ENCODE assay signal across 28 cellular contexts in the genomic region with DNA sequence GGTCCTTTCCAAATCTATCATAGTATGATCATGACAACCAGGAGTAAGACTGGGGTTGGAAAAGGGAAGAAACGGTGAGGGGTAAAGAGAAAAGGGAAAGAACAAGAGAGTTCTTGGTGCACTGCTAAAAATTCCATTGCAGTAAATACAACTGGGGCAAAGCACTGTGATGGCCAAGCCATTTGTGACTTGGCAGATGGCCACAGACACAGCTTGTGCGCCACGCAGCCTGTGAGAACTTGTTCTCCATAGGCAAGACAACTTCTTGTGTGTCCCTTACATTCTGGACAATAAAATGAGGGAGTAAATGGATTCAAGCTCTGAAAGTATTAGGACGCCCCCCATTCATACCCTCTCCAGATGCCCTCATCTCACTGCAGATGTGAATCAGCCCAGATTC. TPM values are rescaled to one million over a fixed set of nuclear protein-coding genes. Genes with fewer than 3 reads are reported as not detected.
DNase-seq lines count a peak whose midpoint lies in the region; ATAC-seq and TF ChIP-seq lines count a peak whose summit lies in the region.
"Had no signal": no experiment of that assay in that cellular context is flagged by ENCODE, and none has a peak within 500 bp of the region (broad histone marks: within the 10 kb centered on the region; RNA-seq: fewer than 3 reads in every experiment).

No MANE protein-coding gene starts in this region.

- H3K9me3 ChIP-seq in right cardiac atrium (ENCODE audit: control insufficient read depth, low read length) (no peaks in the 10 kb centered on the region), uterus (no peaks in the 10 kb centered on the region), OCI-LY7 (ENCODE audit: low read length) (no peaks in the 10 kb centered on the region)
- H3K9me3 ChIP-seq: esophagus squamous epithelium, heart right ventricle, MG63, psoas muscle had no signal

- H3K27ac ChIP-seq in right cardiac atrium (ENCODE audit: low read length) (no peak overlapping the region), uterus (peak overlapping the region; percentile 46 to 63), OCI-LY7 (ENCODE audit: low read depth, low read length, poor library complexity, severe bottlenecking) (no peak overlapping the region)
- H3K27ac ChIP-seq: esophagus squamous epithelium, foreskin keratinocyte, heart right ventricle, KMS-11, PC-9, psoas muscle had no signal

- H3K36me3 ChIP-seq in uterus (no peaks in the 10 kb centered on the region), OCI-LY7 (ENCODE audit: insufficient read depth, low read length) (no peaks in the 10 kb centered on the region)
- H3K36me3 ChIP-seq: esophagus squamous epithelium, heart right ventricle, MG63 had no signal

- no peaks in the 10 kb centered on the region for H3K79me2 ChIP-seq in OCI-LY7 (ENCODE audit: insufficient read depth, low read depth, low read length)

- no peak overlapping the region for H3K4me3 ChIP-seq in right cardiac atrium (ENCODE audit: low read length)
- H3K4me3 ChIP-seq in uterus: no peak overlapping the region
- no peak overlapping the region for H3K4me3 ChIP-seq in OCI-LY7 (ENCODE audit: low read depth, low read length, poor library complexity, severe bottlenecking)
- H3K4me3 ChIP-seq: esophagus squamous epithelium, heart right ventricle, MG63, PC-9, psoas muscle had no signal

- TF ChIP-seq POLR2A in uterus (IDR thresholded peaks at IDR 0.05): no peak

- WGBS in right cardiac atrium: 71% methylated on average over 4 of the region's 4 CpGs

- intact Hi-C loops in right cardiac atrium (cut with DNase I) (no loop called here), left cardiac atrium (cut with DNase I) (no loop called here), posterior cingulate gyrus (cut with DNase I) (no loop called here), uterus (cut with DNase I; ENCODE audit: low total_unique reads) (no loop called here), OCI-LY7 (cut with micrococcal nuclease; ENCODE audit: unreplicated experiment) (no loop called here)

- ATAC-seq in right cardiac atrium (no peak), left cardiac atrium (no peak)
- ATAC-seq: foreskin keratinocyte; heart right ventricle; stimulated activated memory B cell treated with anti-CD40 and anti-IgM and Interleukin-4, amounts not matched to agents 10 μg/mL and 1 μg/mL and 100 μg/mL, for 72 hours had no signal

- H3K9me2 ChIP-seq in OCI-LY7 (ENCODE audit: insufficient read depth, low read length): no peaks in the 10 kb centered on the region

- H3K4me1 ChIP-seq in right cardiac atrium (ENCODE audit: control insufficient read depth, insufficient read depth, low read length): no peaks in the 10 kb centered on the region
- peaks cover 0 to 7% of the 10 kb centered on the region in 2 donors for H3K4me1 ChIP-seq in uterus
- no peaks in the 10 kb centered on the region for H3K4me1 ChIP-seq in OCI-LY7 (ENCODE audit: insufficient read depth, low read length, poor library complexity, severe bottlenecking)
- H3K4me1 ChIP-seq: esophagus squamous epithelium, foreskin keratinocyte, psoas muscle had no signal

- H3K4me2 ChIP-seq in OCI-LY7 (ENCODE audit: low read length): no peak overlapping the region
- H3K4me2 ChIP-seq: KMS-11, PC-9 had no signal

- DNase-seq in right cardiac atrium (peak in 2 of 3 donors; percentile 50 to 52), left cardiac atrium (no peak), islet precursor cell (peak; percentile 32), posterior cingulate gyrus (peak; percentile 67 to 96 (median 79)), uterus (no peak), dedifferentiated amniotic fluid mesenchymal stem cell (ENCODE audit: extremely low spot score) (no peak), OCI-LY7 (ENCODE audit: low spot score) (no peak), NCI-H446 treated with DMSO at 0.1 percent for 48 hours (lab: John Stamatoyannopoulos, UW) (no peak)
- DNase-seq: 8988T; activated CD4-positive, alpha-beta T cell treated with anti-CD3 and anti-CD28 coated beads, Interleukin-2, amount 50 U/mL, for 48 hours; activated CD8-positive, alpha-beta memory T cell treated with anti-CD3 and anti-CD28 coated beads, Interleukin-2, amount 50 U/mL, for 48 hours; amniotic stem cell; Calu3; DMS79 treated with DMSO at 0.1 percent for 48 hours; endodermal cell; esophagus squamous epithelium; foreskin keratinocyte; HCEC 1CT; MG63; NCI-H1105; NCI-H1930; NCI-H2171 treated with DMSO at 0.1 percent for 48 hours; NCI-H524; PC-9; psoas muscle had no signal

- no TSS peak for BruUV-seq in OCI-LY7 (replicated peaks; lab: Mats Ljungman, UMichigan)

- CTCF ChIA-PET in OCI-LY7 (lab: Charles Lee; ENCODE audit: unreplicated experiment): no interaction called here

- POLR2A ChIA-PET in OCI-LY7 (lab: Charles Lee): no interaction called here

- H3K27me3 ChIP-seq in right cardiac atrium (ENCODE audit: control insufficient read depth, insufficient read depth) (no peaks in the 10 kb centered on the region), uterus (no peaks in the 10 kb centered on the region)
- H3K27me3 ChIP-seq: foreskin keratinocyte, heart right ventricle, MG63 had no signal

- H2AFZ ChIP-seq in OCI-LY7 (ENCODE audit: low read length): no peak overlapping the region
- H2AFZ ChIP-seq: PC-9 had no signal

- TF ChIP-seq CTCF in uterus (IDR thresholded peaks at IDR 0.05) (no peak), OCI-LY7 (conservative IDR thresholded peaks at IDR 0.05; ENCODE audit: low read length) (no peak)

- no peaks in the 10 kb centered on the region for H4K20me1 ChIP-seq in OCI-LY7 (ENCODE audit: insufficient read depth, low read length)

RNA-seq across cellular contexts. Expression of a gene that starts 10.9 kb away (rescaled TPM):
- total RNA-seq in right cardiac atrium (1 to 10 TPM; 3.2 to 6.2 (median 5.2) TPM), left cardiac atrium (1 to 10 TPM; 4.3 to 5.0 TPM), uterus (10 to 100 TPM in 3 of 4 donors, 1 to 10 TPM in 1; 6.6 to 38.4 (median 14.9) TPM), OCI-LY7 (2022) (not detected in 2 replicates)
- polyA plus RNA-seq in right cardiac atrium: 1.3 TPM
- total RNA-seq in OCI-LY7 (2014; rRNA removed; shearing (Covaris generic)): not detected in 2 replicates

Comparison
In these comparisons a context has a peak if more than half of its experiments do, and no peak if none do; other contexts are left out.
1. DNase-seq: peak in right cardiac atrium (2 of 3), islet precursor cell (single experiment) and posterior cingulate gyrus (10 of 10); none in left cardiac atrium (single experiment), uterus (0 of 2), dedifferentiated amniotic fluid mesenchymal stem cell (single experiment), OCI-LY7 (single experiment) and NCI-H446 treated with DMSO at 0.1 percent for 48 hours (single experiment).
2. H3K27ac ChIP-seq: peak in uterus (2 of 2); none in right cardiac atrium (single experiment) and OCI-LY7 (single experiment).
3. RNA of a gene that starts 10.9 kb away (total RNA-seq): 6.6 to 38.4 TPM in uterus, 3.2 to 6.2 TPM in right cardiac atrium and 4.3 to 5.0 TPM in left cardiac atrium; not detected in OCI-LY7; every median in the first group is over 4 times any median in the second.